Comparison of ENCODE assay signal across 25 cellular contexts in genomic region chr11:70383664-70384395, GRCh38. TPM values are rescaled to one million over a fixed set of nuclear protein-coding genes. Genes with fewer than 3 reads are reported as not detected.
DNase-seq lines count a peak whose midpoint lies in the region; ATAC-seq, FAIRE-seq and TF ChIP-seq lines count a peak whose summit lies in the region.
"Had no signal": no experiment of that assay in that cellular context is flagged by ENCODE, and none has a peak within 500 bp of the region (broad histone marks: within the 10 kb centered on the region; RNA-seq: fewer than 3 reads in every experiment).

No MANE protein-coding gene starts in this region.

- H3K4me3 ChIP-seq in IMR-90 (ENCODE audit: insufficient read depth, low read depth, low read length) (no peak overlapping the region), HepG2 (replicated peaks in 1 of 3; ENCODE audit: insufficient read depth in 1 of 3, low read depth in 2 of 3, low read length in 3 of 3) (no peak overlapping the region)
- H3K4me3 ChIP-seq: BLaER1 treated with 17β-estradiol and CSF1 and Interleukin-3, amounts not matched to agents 10 nM and 100 nM; prostate gland; thyroid gland had no signal

- H3K36me3 Mint-ChIP-seq in chondrocyte (ENCODE audit: low read depth), result peaks cover 10% of the 10 kb centered on the region

- H3K4me3 Mint-ChIP-seq in chondrocyte (ENCODE audit: unreplicated experiment), result no peak overlapping the region
- H3K4me3 Mint-ChIP-seq: activated CD4-positive, alpha-beta memory T cell treated with anti-CD3 and anti-CD28 coated beads, Interleukin-2, amount 10 ng/mL, durations not matched to agents 7 days and 5 days; activated T-helper 17 cell treated with anti-CD3 and anti-CD28 coated beads, Interleukin-2, amount 50 U/mL, for 72 hours; central memory CD8-positive, alpha-beta T cell; stimulated activated naive B cell treated with anti-CD40 and anti-IgM and Interleukin-4, amounts not matched to agents 10 μg/mL and 1 μg/mL and 100 μg/mL, for 72 hours had no signal

- POLR2A ChIA-PET in IMR-90 (lab: Charles Lee; ENCODE audit: unreplicated experiment) (no interaction called here), HepG2 (lab: Yijun Ruan, JAX) (no interaction called here)

- TF ChIP-seq EP300 in HepG2 (IDR thresholded peaks at IDR 0.05; ENCODE audit: low read depth in 2 of 2, low read length in 2 of 2) (no peak), HepG2 (CRISPR knock-in tag; IDR thresholded peaks at IDR 0.05; ENCODE audit: borderline replicate concordance) (no peak)

- H3K79me2 ChIP-seq in HepG2 (ENCODE audit: insufficient read depth, low read length), result no peaks in the 10 kb centered on the region

- BruUV-seq in IMR-90 (replicated peaks; lab: Mats Ljungman, UMichigan) (TSS peak; percentile 83), HepG2 (replicated peaks; lab: Mats Ljungman, UMichigan) (no TSS peak)

- H3K4me1 ChIP-seq in IMR-90 (ENCODE audit: control insufficient read depth, insufficient read depth, low read length), result peaks cover 18% of the 10 kb centered on the region
- no peaks in the 10 kb centered on the region for H3K4me1 ChIP-seq in HepG2 (ENCODE audit: insufficient read depth, low read length)

- intact Hi-C loops in IMR-90 (cut with micrococcal nuclease) (no loop called here), HepG2 (cut with micrococcal nuclease; ENCODE audit: unreplicated experiment) (no loop called here)

- dilution Hi-C loops in IMR-90 (cut with HindIII; ENCODE audit: low sequenced_read_pairs, unreplicated experiment), result no loop called here

- H2BK15ac ChIP-seq in IMR-90 (ENCODE audit: low read depth, low read length), result no peak overlapping the region

- H2BK120ac ChIP-seq in IMR-90 (ENCODE audit: low read depth, low read length), result peak overlapping the region; percentile 57

- H3K27ac ChIP-seq in IMR-90 (ENCODE audit: insufficient read depth, low read length) (peak overlapping the region; percentile 52; the same call in 1 of the 2 replicates), HepG2 (ENCODE audit: extremely low read length, insufficient read depth, low read length) (no peak overlapping the region), temporal lobe (ENCODE audit: low read depth, low read length) (peak overlapping the region; percentile 45)
- H3K27ac ChIP-seq: BLaER1 treated with 17β-estradiol and CSF1 and Interleukin-3, amounts not matched to agents 10 nM and 100 nM; KMS-11; prostate gland had no signal

- 0 out of 2 replicates have a peak overlapping the region, but pooled peaks have one; percentile 48 for H3K14ac ChIP-seq in IMR-90 (replicated peaks; ENCODE audit: low read depth, low read length)

- no peaks in the 10 kb centered on the region for H3K9me3 ChIP-seq in IMR-90 (ENCODE audit: control insufficient read depth, insufficient read depth, low read length)
- H3K9me3 ChIP-seq in HepG2 (ENCODE audit: low read length), result no peaks in the 10 kb centered on the region
- H3K9me3 ChIP-seq: BLaER1 treated with 17β-estradiol and CSF1 and Interleukin-3, amounts not matched to agents 10 nM and 100 nM; prostate gland; thyroid gland had no signal

- H4K20me1 ChIP-seq in IMR-90 (ENCODE audit: insufficient read depth, low read length) (peaks cover 6% of the 10 kb centered on the region), HepG2 (ENCODE audit: insufficient read depth, low read length) (peaks cover 3% of the 10 kb centered on the region; the same call in 1 of the 2 replicates)

- H3K56ac ChIP-seq in IMR-90 (ENCODE audit: extremely low read depth, insufficient read depth, low read length), result no peak overlapping the region

- in situ Hi-C loops in IMR-90 (cut with MboI; ENCODE audit: low sequenced_read_pairs) (no loop called here), HepG2 (cut with HindIII; ENCODE audit: extremely low pct_ligation_motif_present, low pct_unique_long_range_greater_than_20kb) (no loop called here)

- H2AFZ ChIP-seq in IMR-90 (replicated peaks; ENCODE audit: low read length, poor library complexity) (no peak overlapping the region), HepG2 (ENCODE audit: low read length) (no peak overlapping the region)

- peaks cover 21% of the 10 kb centered on the region for H3K9me1 ChIP-seq in IMR-90 (ENCODE audit: insufficient read depth, low read length)

- H2BK5ac ChIP-seq in IMR-90 (ENCODE audit: low read depth, low read length, poor library complexity, severe bottlenecking), result peak overlapping the region; percentile 97

- H3K27me3 Mint-ChIP-seq in chondrocyte (ENCODE audit: low read depth), result no peaks in the 10 kb centered on the region
- H3K27me3 Mint-ChIP-seq: activated T-helper 17 cell treated with anti-CD3 and anti-CD28 coated beads, Interleukin-2, amount 50 U/mL, for 72 hours; central memory CD8-positive, alpha-beta T cell had no signal

- H4K8ac ChIP-seq in IMR-90 (ENCODE audit: low read depth in 2 of 2, low read length in 2 of 2), result peak overlapping the region in 1 of 2 experiments; percentile 73; a peak in 2 of 4 replicates

- H3K36me3 ChIP-seq in IMR-90 (ENCODE audit: control insufficient read depth, insufficient read depth, low read length) (peaks cover 16% of the 10 kb centered on the region), HepG2 (replicated peaks in 1 of 2; ENCODE audit: control insufficient read depth in 1 of 2, insufficient read depth in 2 of 2, low read length in 2 of 2) (peaks cover 11 to 48% of the 10 kb centered on the region in 2 experiments)
- H3K36me3 ChIP-seq: prostate gland had no signal

- no peak for DNase-seq in IMR-90
- peak; percentile 41 for DNase-seq in chondrocyte (ENCODE audit: low spot score)
- no peak for DNase-seq in HepG2 (ENCODE audit: low spot score)
- DNase-seq in NCI-H1436 treated with DMSO at 0.1 percent for 48 hours (lab: John Stamatoyannopoulos, UW), result no peak
- DNase-seq: activated CD4-positive, alpha-beta memory T cell treated with anti-CD3 and anti-CD28 coated beads, Interleukin-2, amount 10 ng/mL, durations not matched to agents 7 days and 5 days; activated CD4-positive, CD25-positive, alpha-beta regulatory T cell treated with anti-CD3 and anti-CD28 coated beads, Interleukin-2, amount 50 U/mL, for 72 hours; activated CD8-positive, alpha-beta memory T cell treated with anti-CD3 and anti-CD28 coated beads, Interleukin-2, amount 50 U/mL, for 48 hours; DMS53; NCI-H1417 treated with DMSO at 0.1 percent for 48 hours; NCI-H2081 treated with DMSO at 0.1 percent for 48 hours; NCI-H748 treated with DMSO at 0.1 percent for 48 hours; stimulated activated naive B cell treated with anti-CD40 and anti-IgM and Interleukin-4, amounts not matched to agents 10 μg/mL and 1 μg/mL and 100 μg/mL, for 72 hours; T-helper 1 cell; thyroid gland had no signal

- H3K9me3 Mint-ChIP-seq in chondrocyte (ENCODE audit: low read depth), result no peaks in the 10 kb centered on the region
- H3K9me3 Mint-ChIP-seq: activated CD4-positive, alpha-beta memory T cell treated with anti-CD3 and anti-CD28 coated beads, Interleukin-2, amount 10 ng/mL, durations not matched to agents 7 days and 5 days; central memory CD8-positive, alpha-beta T cell; stimulated activated naive B cell treated with anti-CD40 and anti-IgM and Interleukin-4, amounts not matched to agents 10 μg/mL and 1 μg/mL and 100 μg/mL, for 72 hours had no signal

- TF ChIP-seq POLR2A in IMR-90 (IDR thresholded peaks at IDR 0.05; ENCODE audit: low read depth, low read length) (no peak), HepG2 (IDR thresholded peaks at IDR 0.05; ENCODE audit: insufficient read depth in 1 of 2, low read depth in 2 of 2, low read length in 2 of 2) (no peak)

- CTCF ChIA-PET in IMR-90 (lab: Yijun Ruan, JAX), result interaction anchor here (0.6 to 1.4 kb wide), 2 partner anchors 18 to 32 kb away, joined by 3 to 4 read pairs; no protein-coding TSS in a partner anchor
- CTCF ChIA-PET in HepG2 (lab: Yijun Ruan, JAX; ENCODE audit: low intra/inter-chr PET ratio, low total read pairs), result no interaction called here

- peak overlapping the region; percentile 61; the same call in 1 of the 2 replicates for H4K91ac ChIP-seq in IMR-90 (ENCODE audit: insufficient read depth, low read depth, low read length)

- ATAC-seq in IMR-90 (ENCODE audit: low read depth) (no peak), HepG2 (no peak), HG03457 (IDR thresholded peaks at IDR 0.05; ENCODE audit: unreplicated experiment) (no peak), HG02840 (IDR thresholded peaks at IDR 0.05; ENCODE audit: low FRiP score, unreplicated experiment) (no peak)
- ATAC-seq: activated naive CD4-positive, alpha-beta T cell treated with anti-CD3 and anti-CD28 coated beads, Interleukin-2, amount 50 U/mL, for 72 hours; activated T-helper 17 cell treated with anti-CD3 and anti-CD28 coated beads, Interleukin-2, amount 50 U/mL, for 72 hours; stimulated activated naive B cell treated with anti-CD40 and anti-IgM and Interleukin-4, amounts not matched to agents 10 μg/mL and 1 μg/mL and 100 μg/mL, for 72 hours had no signal

- H3K4me1 Mint-ChIP-seq in chondrocyte (ENCODE audit: low read depth), result peaks cover 16% of the 10 kb centered on the region
- H3K4me1 Mint-ChIP-seq: activated CD4-positive, alpha-beta memory T cell treated with anti-CD3 and anti-CD28 coated beads, Interleukin-2, amount 10 ng/mL, durations not matched to agents 7 days and 5 days; activated T-helper 17 cell treated with anti-CD3 and anti-CD28 coated beads, Interleukin-2, amount 50 U/mL, for 72 hours; central memory CD8-positive, alpha-beta T cell had no signal

- peak overlapping the region; percentile 56 for H3K4ac ChIP-seq in IMR-90 (ENCODE audit: low read depth, low read length)

- TF ChIP-seq RAD21 in IMR-90 (IDR thresholded peaks at IDR 0.05; ENCODE audit: low read length), result no peak
- TF ChIP-seq RAD21 in HepG2 (CRISPR knock-in tag; IDR thresholded peaks at IDR 0.05), result no peak

- no peaks in the 10 kb centered on the region for H3K27me3 ChIP-seq in IMR-90 (ENCODE audit: control insufficient read depth, insufficient read depth, low read length)
- no peaks in the 10 kb centered on the region for H3K27me3 ChIP-seq in HepG2 (ENCODE audit: control insufficient read depth in 1 of 2, insufficient read depth in 2 of 2, low read length in 2 of 2)
- H3K27me3 ChIP-seq: thyroid gland had no signal

- H3K9ac ChIP-seq in IMR-90 (ENCODE audit: low read depth, low read length) (no peak overlapping the region), HepG2 (ENCODE audit: insufficient read depth, low read depth, low read length) (no peak overlapping the region)
- H3K9ac ChIP-seq: BLaER1 treated with 17β-estradiol and CSF1 and Interleukin-3, amounts not matched to agents 10 nM and 100 nM; KMS-11 had no signal

- no peak overlapping the region for H2AK5ac ChIP-seq in IMR-90 (ENCODE audit: low read depth, low read length)

- H2AK9ac ChIP-seq in IMR-90 (replicated peaks; ENCODE audit: low read depth, low read length, poor library complexity), result no peak overlapping the region

- H4K5ac ChIP-seq in IMR-90 (ENCODE audit: low read depth, low read length), result peak overlapping the region; percentile 54

- H2BK20ac ChIP-seq in IMR-90 (ENCODE audit: low read depth, low read length), result 0 out of 2 replicates have a peak overlapping the region, but pooled peaks have one; percentile 44

- H3K23ac ChIP-seq in IMR-90 (ENCODE audit: low read depth, low read length), result peak overlapping the region; percentile 68; the same call in 1 of the 2 replicates

- H3K4me2 ChIP-seq in IMR-90 (ENCODE audit: low read depth, low read length) (no peak overlapping the region), HepG2 (ENCODE audit: low read depth, low read length) (no peak overlapping the region)
- H3K4me2 ChIP-seq: BLaER1 treated with 17β-estradiol and CSF1 and Interleukin-3, amounts not matched to agents 10 nM and 100 nM; KMS-11 had no signal

- peak overlapping the region; percentile 58 for H3K18ac ChIP-seq in IMR-90 (ENCODE audit: low read depth, low read length)

- no peak for FAIRE-seq in HepG2 (lab: Jason Lieb, UNC)
- FAIRE-seq: G401.6, H54 had no signal

- no peak for TF ChIP-seq CTCF in IMR-90 (conservative IDR thresholded peaks at IDR 0.05; ENCODE audit: low read depth, low read length)
- TF ChIP-seq CTCF in chondrocyte (IDR thresholded peaks at IDR 0.05), result no peak
- no peak for TF ChIP-seq CTCF in HepG2 (CRISPR knock-in tag; IDR thresholded peaks at IDR 0.05)

- WGBS in IMR-90 (ENCODE audit: extremely low coverage in 2 of 2, insufficient read length in 1 of 2), 2 experiments, result no CpG with 5 or more reads among the region's 8 CpGs
- 93% methylated on average over 7 of the region's 8 CpGs for WGBS in HepG2 (ENCODE audit: low lambda C conversion rate)

- H3K79me1 ChIP-seq in IMR-90 (ENCODE audit: low read depth in 1 of 2, low read length in 2 of 2), result peaks cover 12 to 64% of the 10 kb centered on the region in 2 experiments

- no peak overlapping the region for H3K27ac Mint-ChIP-seq in chondrocyte (ENCODE audit: unreplicated experiment)
- H3K27ac Mint-ChIP-seq: activated CD4-positive, alpha-beta memory T cell treated with anti-CD3 and anti-CD28 coated beads, Interleukin-2, amount 10 ng/mL, durations not matched to agents 7 days and 5 days; activated naive CD4-positive, alpha-beta T cell treated with anti-CD3 and anti-CD28 coated beads, Interleukin-2, amount 50 U/mL, for 72 hours; activated T-helper 17 cell treated with anti-CD3 and anti-CD28 coated beads, Interleukin-2, amount 50 U/mL, for 72 hours; stimulated activated naive B cell treated with anti-CD40 and anti-IgM and Interleukin-4, amounts not matched to agents 10 μg/mL and 1 μg/mL and 100 μg/mL, for 72 hours had no signal

RNA-seq across cellular contexts. Expression of gene CTTN, which starts 14.5 kb away (rescaled TPM):
- total RNA-seq in IMR-90 (2012; rRNA removed) (287 and 341 TPM in 2 replicates), chondrocyte (290 to 314 TPM (median 307 TPM) in 3 replicates), HepG2 (2016; rRNA removed; fragmentation: Illumina TruSeq; extraction: Trizol) (83.4 and 114 TPM in 2 replicates), temporal lobe (65.2 TPM)
- polyA plus RNA-seq in IMR-90 (2012; rRNA removed) (278 and 296 TPM in 2 replicates), HepG2 (2011; rRNA removed) (84.4 and 113 TPM in 2 replicates)
- 121 and 139 TPM in 2 replicates for polyA plus RNA-seq in IMR-90 (2012; cell fraction: cytosol; rRNA removed)
- polyA plus RNA-seq in IMR-90 (2012; cell fraction: nucleus; rRNA removed; ENCODE audit: low replicate concordance), result 1,027 and 1,310 TPM in 2 replicates
- total RNA-seq in HepG2 (2016; cell fraction: cytosol; rRNA removed; fragmentation: Illumina TruSeq; extraction: Trizol; ENCODE audit: low read depth), result 24.8 and 25.9 TPM in 2 replicates
- total RNA-seq in HepG2 (2016; cell fraction: insoluble cytoplasmic fraction; rRNA removed; fragmentation: Illumina TruSeq; extraction: Trizol), result 73.1 and 116 TPM in 2 replicates
- 32.0 and 33.7 TPM in 2 replicates for total RNA-seq in HepG2 (2016; cell fraction: membrane; rRNA removed; fragmentation: Illumina TruSeq; extraction: Trizol)
- 137 and 150 TPM in 2 replicates for total RNA-seq in HepG2 (2016; cell fraction: nucleus; rRNA removed; fragmentation: Illumina TruSeq; extraction: Trizol)
- 33.9 and 36.5 TPM in 2 replicates for polyA plus RNA-seq in HepG2 (2011; cell fraction: cytosol; rRNA removed)
- polyA plus RNA-seq in HepG2 (2011; cell fraction: nucleus; rRNA removed), result 750 and 779 TPM in 2 replicates
- polyA plus RNA-seq in HepG2 (2012), result 108 and 143 TPM in 2 replicates
- polyA plus RNA-seq in HepG2 (2016; cell fraction: cytosol; fragmentation: Illumina TruSeq; extraction: Trizol; ENCODE audit: low read depth), result 12.3 and 19.6 TPM in 2 replicates
- 66.5 and 76.4 TPM in 2 replicates for polyA plus RNA-seq in HepG2 (2016; cell fraction: insoluble cytoplasmic fraction; fragmentation: Illumina TruSeq; extraction: Trizol; ENCODE audit: low read depth)
- polyA plus RNA-seq in HepG2 (2016; cell fraction: membrane; fragmentation: Illumina TruSeq; extraction: Trizol; ENCODE audit: low read depth), result 13.0 and 13.5 TPM in 2 replicates
- polyA plus RNA-seq in HepG2 (2016; cell fraction: nucleus; fragmentation: Illumina TruSeq; extraction: Trizol; ENCODE audit: insufficient read depth, low read depth), result 282 and 310 TPM in 2 replicates
- polyA minus RNA-seq in HepG2 (2011; rRNA and poly(A)+ RNA removed; ENCODE audit: low replicate concordance), result 87.3 and 152 TPM in 2 replicates
- polyA minus RNA-seq in HepG2 (2011; cell fraction: cytosol; rRNA and poly(A)+ RNA removed), result 29.2 and 32.4 TPM in 2 replicates
- polyA minus RNA-seq in HepG2 (2011; cell fraction: nucleus; rRNA and poly(A)+ RNA removed), result 286 and 330 TPM in 2 replicates
